ENCODE assay signal across 1 cellular context in genomic region chr1:204579681-204580080, GRCh38.
TF ChIP-seq lines count a peak whose summit lies in the region.

No MANE protein-coding gene starts in this region.

TF ChIP-seq in GM23338, 12 proteins besides CTCF, POLR2A, EP300 and RAD21 (continued from another document):
- TF ChIP-seq, protein P1, sequence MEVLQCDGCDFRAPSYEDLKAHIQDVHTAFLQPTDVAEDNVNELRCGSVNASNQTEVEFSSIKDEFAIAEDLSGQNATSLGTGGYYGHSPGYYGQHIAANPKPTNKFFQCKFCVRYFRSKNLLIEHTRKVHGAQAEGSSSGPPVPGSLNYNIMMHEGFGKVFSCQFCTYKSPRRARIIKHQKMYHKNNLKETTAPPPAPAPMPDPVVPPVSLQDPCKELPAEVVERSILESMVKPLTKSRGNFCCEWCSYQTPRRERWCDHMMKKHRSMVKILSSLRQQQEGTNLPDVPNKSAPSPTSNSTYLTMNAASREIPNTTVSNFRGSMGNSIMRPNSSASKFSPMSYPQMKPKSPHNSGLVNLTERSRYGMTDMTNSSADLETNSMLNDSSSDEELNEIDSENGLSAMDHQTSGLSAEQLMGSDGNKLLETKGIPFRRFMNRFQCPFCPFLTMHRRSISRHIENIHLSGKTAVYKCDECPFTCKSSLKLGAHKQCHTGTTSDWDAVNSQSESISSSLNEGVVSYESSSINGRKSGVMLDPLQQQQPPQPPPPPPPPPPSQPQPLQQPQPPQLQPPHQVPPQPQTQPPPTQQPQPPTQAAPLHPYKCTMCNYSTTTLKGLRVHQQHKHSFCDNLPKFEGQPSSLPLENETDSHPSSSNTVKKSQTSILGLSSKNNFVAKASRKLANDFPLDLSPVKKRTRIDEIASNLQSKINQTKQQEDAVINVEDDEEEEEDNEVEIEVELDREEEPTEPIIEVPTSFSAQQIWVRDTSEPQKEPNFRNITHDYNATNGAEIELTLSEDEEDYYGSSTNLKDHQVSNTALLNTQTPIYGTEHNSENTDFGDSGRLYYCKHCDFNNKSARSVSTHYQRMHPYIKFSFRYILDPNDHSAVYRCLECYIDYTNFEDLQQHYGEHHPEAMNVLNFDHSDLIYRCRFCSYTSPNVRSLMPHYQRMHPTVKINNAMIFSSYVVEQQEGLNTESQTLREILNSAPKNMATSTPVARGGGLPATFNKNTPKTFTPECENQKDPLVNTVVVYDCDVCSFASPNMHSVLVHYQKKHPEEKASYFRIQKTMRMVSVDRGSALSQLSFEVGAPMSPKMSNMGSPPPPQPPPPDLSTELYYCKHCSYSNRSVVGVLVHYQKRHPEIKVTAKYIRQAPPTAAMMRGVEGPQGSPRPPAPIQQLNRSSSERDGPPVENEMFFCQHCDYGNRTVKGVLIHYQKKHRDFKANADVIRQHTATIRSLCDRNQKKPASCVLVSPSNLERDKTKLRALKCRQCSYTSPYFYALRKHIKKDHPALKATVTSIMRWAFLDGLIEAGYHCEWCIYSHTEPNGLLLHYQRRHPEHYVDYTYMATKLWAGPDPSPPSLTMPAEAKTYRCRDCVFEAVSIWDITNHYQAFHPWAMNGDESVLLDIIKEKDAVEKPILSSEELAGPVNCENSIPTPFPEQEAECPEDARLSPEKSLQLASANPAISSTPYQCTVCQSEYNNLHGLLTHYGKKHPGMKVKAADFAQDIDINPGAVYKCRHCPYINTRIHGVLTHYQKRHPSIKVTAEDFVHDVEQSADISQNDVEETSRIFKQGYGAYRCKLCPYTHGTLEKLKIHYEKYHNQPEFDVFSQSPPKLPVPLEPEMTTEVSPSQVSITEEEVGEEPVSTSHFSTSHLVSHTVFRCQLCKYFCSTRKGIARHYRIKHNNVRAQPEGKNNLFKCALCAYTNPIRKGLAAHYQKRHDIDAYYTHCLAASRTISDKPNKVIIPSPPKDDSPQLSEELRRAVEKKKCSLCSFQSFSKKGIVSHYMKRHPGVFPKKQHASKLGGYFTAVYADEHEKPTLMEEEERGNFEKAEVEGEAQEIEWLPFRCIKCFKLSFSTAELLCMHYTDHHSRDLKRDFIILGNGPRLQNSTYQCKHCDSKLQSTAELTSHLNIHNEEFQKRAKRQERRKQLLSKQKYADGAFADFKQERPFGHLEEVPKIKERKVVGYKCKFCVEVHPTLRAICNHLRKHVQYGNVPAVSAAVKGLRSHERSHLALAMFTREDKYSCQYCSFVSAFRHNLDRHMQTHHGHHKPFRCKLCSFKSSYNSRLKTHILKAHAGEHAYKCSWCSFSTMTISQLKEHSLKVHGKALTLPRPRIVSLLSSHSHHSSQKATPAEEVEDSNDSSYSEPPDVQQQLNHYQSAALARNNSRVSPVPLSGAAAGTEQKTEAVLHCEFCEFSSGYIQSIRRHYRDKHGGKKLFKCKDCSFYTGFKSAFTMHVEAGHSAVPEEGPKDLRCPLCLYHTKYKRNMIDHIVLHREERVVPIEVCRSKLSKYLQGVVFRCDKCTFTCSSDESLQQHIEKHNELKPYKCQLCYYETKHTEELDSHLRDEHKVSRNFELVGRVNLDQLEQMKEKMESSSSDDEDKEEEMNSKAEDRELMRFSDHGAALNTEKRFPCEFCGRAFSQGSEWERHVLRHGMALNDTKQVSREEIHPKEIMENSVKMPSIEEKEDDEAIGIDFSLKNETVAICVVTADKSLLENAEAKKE (CRISPR knock-in tag; IDR thresholded peaks at IDR 0.05) = no peak
- TF ChIP-seq, protein P2, sequence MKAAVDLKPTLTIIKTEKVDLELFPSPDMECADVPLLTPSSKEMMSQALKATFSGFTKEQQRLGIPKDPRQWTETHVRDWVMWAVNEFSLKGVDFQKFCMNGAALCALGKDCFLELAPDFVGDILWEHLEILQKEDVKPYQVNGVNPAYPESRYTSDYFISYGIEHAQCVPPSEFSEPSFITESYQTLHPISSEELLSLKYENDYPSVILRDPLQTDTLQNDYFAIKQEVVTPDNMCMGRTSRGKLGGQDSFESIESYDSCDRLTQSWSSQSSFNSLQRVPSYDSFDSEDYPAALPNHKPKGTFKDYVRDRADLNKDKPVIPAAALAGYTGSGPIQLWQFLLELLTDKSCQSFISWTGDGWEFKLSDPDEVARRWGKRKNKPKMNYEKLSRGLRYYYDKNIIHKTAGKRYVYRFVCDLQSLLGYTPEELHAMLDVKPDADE (IDR thresholded peaks at IDR 0.05) = no peak
- TF ChIP-seq ZNF114 (CRISPR knock-in tag; IDR thresholded peaks at IDR 0.05) = no peak
- TF ChIP-seq POLR2AphosphoS5 (IDR thresholded peaks at IDR 0.05; ENCODE audit: low read depth) = no peak
- no peak for TF ChIP-seq ZNF331 (CRISPR knock-in tag; IDR thresholded peaks at IDR 0.05; ENCODE audit: low read depth)
- no peak for TF ChIP-seq CREB1 (CRISPR knock-in tag; IDR thresholded peaks at IDR 0.05; ENCODE audit: low read depth)
- TF ChIP-seq EZH2phosphoT487 (IDR thresholded peaks at IDR 0.05; ENCODE audit: unreplicated experiment) = no peak
- TF ChIP-seq NANOG (IDR thresholded peaks at IDR 0.05; ENCODE audit: borderline replicate concordance) = no peak
- no peak for TF ChIP-seq JUNB (IDR thresholded peaks at IDR 0.05; ENCODE audit: unreplicated experiment)
TF ChIP-seq in GM23338: peak in this region for 0.
